9 cellular contexts compared by ENCODE assay signal in genomic region chr15:84599906-84600305, GRCh38. TPM values are rescaled to one million over a fixed set of nuclear protein-coding genes. Genes with fewer than 3 reads are reported as not detected.
A peak's percentile ranks its signal among the peaks of the same experiment; 100 is the strongest.
DNase-seq lines count a peak whose midpoint lies in the region; ATAC-seq and TF ChIP-seq lines count a peak whose summit lies in the region.
"Had no signal": no experiment of that assay in that cellular context is flagged by ENCODE, and none has a peak within 500 bp of the region (broad histone marks: within the 10 kb centered on the region; RNA-seq: fewer than 3 reads in every experiment).

No MANE protein-coding gene starts in this region.

- intact Hi-C loops in gastrocnemius medialis (cut with DNase I; ENCODE audit: low total_unique reads), result loop anchor here (1.0 to 10.0 kb wide), 5 partner anchors 31 to 215 kb away; partner anchors contain the start of genes ALPK3, WDR73 and ZNF592

- in situ Hi-C loops in gastrocnemius medialis (cut with MboI; ENCODE audit: low sequenced_read_pairs in 4 of 4), result loop anchor here in 2 of 4 donors (10.0 kb wide), 2 partner anchors 55 to 445 kb away; partner anchors contain the start of genes NMB (in 2 of the 2) and WDR73 (in 2 of the 2)

- H3K4me2 ChIP-seq in OCI-LY1 (ENCODE audit: low read length), result peak overlapping the region; percentile 47

- H3K9me3 ChIP-seq in OCI-LY1 (ENCODE audit: low read length) (no peaks in the 10 kb centered on the region), gastrocnemius medialis (no peaks in the 10 kb centered on the region)
- H3K9me3 ChIP-seq: HAP-1 had no signal

- peaks cover 13% of the 10 kb centered on the region for H3K36me3 Mint-ChIP-seq in endothelial cell (ENCODE audit: low read depth, unreplicated experiment)

- peaks cover 5% of the 10 kb centered on the region; the same call in 1 of the 2 replicates for H3K79me2 ChIP-seq in OCI-LY1 (ENCODE audit: insufficient read depth, low read length)

- peak overlapping the region; percentile 30 for H3K27ac Mint-ChIP-seq in endothelial cell (ENCODE audit: unreplicated experiment)

- peak overlapping the region; percentile 95 for H3K27ac ChIP-seq in OCI-LY1 (ENCODE audit: low read depth, low read length, poor library complexity, severe bottlenecking)
- peak overlapping the region; percentile 82 to 88 (median 86) for H3K27ac ChIP-seq in gastrocnemius medialis

- H3K9me3 Mint-ChIP-seq in endothelial cell (ENCODE audit: unreplicated experiment), result no peaks in the 10 kb centered on the region

- H3F3A ChIP-seq in OCI-LY1 (ENCODE audit: insufficient read depth, low read length), result no peaks in the 10 kb centered on the region

- H3K36me3 ChIP-seq in OCI-LY1 (ENCODE audit: insufficient read depth, low read length), result peaks cover 10% of the 10 kb centered on the region; the same call in 1 of the 2 replicates
- peaks cover 0 to 7% of the 10 kb centered on the region in 2 donors for H3K36me3 ChIP-seq in gastrocnemius medialis

- DNase-seq in NCI-H1417 (lab: John Stamatoyannopoulos, UW) (peak in 2 of 3 experiments; percentile 63 to 74), NCI-H1417 treated with DMSO at 0.1 percent for 48 hours (lab: John Stamatoyannopoulos, UW) (no peak), endothelial cell (ENCODE audit: low spot score) (no peak), gastrocnemius medialis (no peak), T1000 (lab: John Stamatoyannopoulos, UW) (no peak), 8988T (no peak), DMS153 treated with DMSO at 0.1 percent for 48 hours (lab: John Stamatoyannopoulos, UW; ENCODE audit: unreplicated experiment) (no peak)

- H3K27me3 Mint-ChIP-seq in endothelial cell (ENCODE audit: unreplicated experiment), result peaks cover 12% of the 10 kb centered on the region

- H3K27me3 ChIP-seq in OCI-LY1 (ENCODE audit: insufficient read depth, low read length) (no peaks in the 10 kb centered on the region), gastrocnemius medialis (no peaks in the 10 kb centered on the region)

- H3K4me1 Mint-ChIP-seq in endothelial cell (ENCODE audit: unreplicated experiment), result peaks cover 20% of the 10 kb centered on the region

- H2AFZ ChIP-seq in OCI-LY1 (ENCODE audit: low read length), result no peak overlapping the region

- H4K20me1 ChIP-seq in OCI-LY1 (ENCODE audit: insufficient read depth, low read length), result no peaks in the 10 kb centered on the region

- H3K4me3 ChIP-seq in OCI-LY1 (ENCODE audit: low read depth, low read length, poor library complexity, severe bottlenecking) (no peak overlapping the region), gastrocnemius medialis (peak overlapping the region in 3 of 4 donors; percentile 95 to 98 (median 95))

- ATAC-seq in gastrocnemius medialis, result no peak

- peak overlapping the region; percentile 78 for H3K4me3 Mint-ChIP-seq in endothelial cell (ENCODE audit: unreplicated experiment)

- no peaks in the 10 kb centered on the region for H3K9me2 ChIP-seq in OCI-LY1 (ENCODE audit: low read depth, low read length)

- H3K4me1 ChIP-seq in OCI-LY1 (ENCODE audit: insufficient read depth, low read length, severe bottlenecking) (peaks cover 51% of the 10 kb centered on the region), gastrocnemius medialis (peaks cover 4 to 9% of the 10 kb centered on the region in 2 donors)

- no peak for TF ChIP-seq CTCF in OCI-LY1 (IDR thresholded peaks at IDR 0.05; ENCODE audit: low read length)
- no peak for TF ChIP-seq CTCF in endothelial cell (IDR thresholded peaks at IDR 0.05; ENCODE audit: unreplicated experiment)
- TF ChIP-seq CTCF in gastrocnemius medialis (IDR thresholded peaks at IDR 0.05 in 4 of 5, conservative IDR thresholded peaks at IDR 0.05 in 1 of 5), result no peak

- no peak overlapping the region for H3K9ac ChIP-seq in OCI-LY1 (ENCODE audit: low read length)

- TF ChIP-seq POLR2A in gastrocnemius medialis (IDR thresholded peaks at IDR 0.05), result no peak

RNA-seq across cellular contexts. Expression of gene ZSCAN2, which starts 0.9 kb away (rescaled TPM):
- total RNA-seq in endothelial cell (ENCODE audit: unreplicated experiment), result 22.0 TPM
- total RNA-seq in gastrocnemius medialis, result 10 to 100 TPM in 1 of 4 donors, 1 to 10 TPM in 3; 6.1 to 10.3 (median 8.6) TPM

RNA-seq across cellular contexts. Expression of gene WDR73, which starts 54.2 kb away (rescaled TPM):
- total RNA-seq in endothelial cell (ENCODE audit: unreplicated experiment) (29.5 TPM), gastrocnemius medialis (10 to 100 TPM in 3 of 4 donors, 1 to 10 TPM in 1; 6.7 to 11.7 (median 10.3) TPM)

RNA-seq across cellular contexts. Expression of gene NMB, which starts 58.1 kb away (rescaled TPM):
- total RNA-seq in endothelial cell (ENCODE audit: unreplicated experiment), result 14.3 TPM
- 1 to 10 TPM in 2 of 4 donors, under 1 TPM in 1, not detected in 1; 0.94 to 1.6 (median 1.6) TPM for total RNA-seq in gastrocnemius medialis

Comparison
In these comparisons a context has a peak if more than half of its experiments do, and no peak if none do; other contexts are left out.
1. DNase-seq: peak in NCI-H1417 (2 of 3); none in NCI-H1417 treated with DMSO at 0.1 percent for 48 hours (single experiment), endothelial cell (single experiment), gastrocnemius medialis (0 of 2), T1000 (single experiment), 8988T (single experiment) and DMS153 treated with DMSO at 0.1 percent for 48 hours (single experiment).